Comparison of ENCODE assay signal across 1 cellular context in the genomic region with DNA sequence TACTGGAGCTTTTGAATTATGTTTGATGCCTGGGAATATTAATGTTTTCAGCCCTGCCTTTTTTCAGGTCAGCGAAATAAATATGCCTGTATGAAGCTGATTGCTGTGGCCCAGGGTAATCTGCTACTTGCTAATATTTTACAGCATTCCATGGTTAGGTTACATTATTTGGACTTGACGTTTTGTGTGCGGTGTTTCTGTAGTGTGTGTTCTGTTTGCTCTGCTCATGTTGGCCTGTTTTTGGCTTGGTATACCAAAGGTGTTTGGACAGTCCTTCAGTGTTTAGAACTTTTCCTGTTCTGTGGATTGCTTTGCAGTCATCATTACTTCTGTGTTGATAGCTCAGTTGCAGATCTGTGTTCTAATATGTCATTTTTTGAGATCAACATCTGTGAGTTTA.
A peak's percentile ranks its signal among the peaks of the same experiment; 100 is the strongest.
TF ChIP-seq lines count a peak whose summit lies in the region.

No MANE protein-coding gene starts in this region.

TF ChIP-seq in HepG2, 621 proteins besides CTCF, POLR2A, EP300 and RAD21:
- TF ChIP-seq ZNF772 (CRISPR knock-in tag; IDR thresholded peaks at IDR 0.05) (no peak), ARHGAP35 (CRISPR knock-in tag; IDR thresholded peaks at IDR 0.05; ENCODE audit: borderline replicate concordance) (no peak), ZMAT3 (CRISPR knock-in tag; conservative IDR thresholded peaks at IDR 0.05) (no peak), RBM22 (optimal IDR thresholded peaks at IDR 0.05; ENCODE audit: low read length) (peak; percentile 33)
TF ChIP-seq in HepG2: peak in this region for 1.
